In the genomic region with DNA sequence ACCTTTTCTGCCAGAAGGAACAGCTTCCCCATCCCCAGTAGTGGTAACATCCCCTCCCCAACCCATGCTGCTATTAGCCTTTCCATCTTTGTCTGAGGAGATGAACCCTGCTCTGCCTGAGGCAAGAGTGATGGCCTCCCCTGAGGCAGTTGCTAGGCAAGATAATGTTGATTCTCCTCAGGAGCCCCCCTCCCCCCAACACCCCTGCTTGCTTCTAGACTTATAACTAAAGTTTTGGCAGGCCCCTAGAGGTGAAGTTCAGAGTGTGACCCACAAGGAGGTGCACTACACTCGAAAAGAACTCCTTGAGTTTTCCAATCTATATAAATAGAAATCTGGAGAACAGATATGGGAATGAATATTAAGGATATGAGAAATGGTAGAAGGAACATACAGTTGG, we compare ENCODE assay signal across 35 cellular contexts.
"Had no signal": no experiment of that assay in that cellular context is flagged by ENCODE, and none has a peak within 500 bp of the region (broad histone marks: within the 10 kb centered on the region; RNA-seq: fewer than 3 reads in every experiment).

No MANE protein-coding gene starts in this region.

- H3K9ac ChIP-seq: KMS-11 had no signal

- H3K4me1 Mint-ChIP-seq: activated CD4-positive, alpha-beta memory T cell treated with anti-CD3 and anti-CD28 coated beads, Interleukin-2, amount 10 ng/mL, durations not matched to agents 7 days and 5 days; activated CD8-positive, alpha-beta memory T cell treated with anti-CD3 and anti-CD28 coated beads, Interleukin-2, amount 10 ng/mL, durations not matched to agents 7 days and 5 days; activated T-helper 17 cell treated with anti-CD3 and anti-CD28 coated beads, Interleukin-2, amount 50 U/mL, for 72 hours had no signal

- FAIRE-seq: astrocyte had no signal

- H3K9me3 ChIP-seq: adrenal gland, breast epithelium, SJSA1 had no signal

- H3K36me3 Mint-ChIP-seq: activated CD8-positive, alpha-beta memory T cell treated with anti-CD3 and anti-CD28 coated beads, Interleukin-2, amount 10 ng/mL, durations not matched to agents 7 days and 5 days had no signal

- DNase-seq: activated CD4-positive, alpha-beta memory T cell treated with anti-CD3 and anti-CD28 coated beads, Interleukin-2, amount 10 ng/mL, durations not matched to agents 7 days and 5 days; activated CD4-positive, alpha-beta T cell treated with anti-CD3 and anti-CD28 coated beads for 1 hour; activated CD4-positive, alpha-beta T cell treated with anti-CD3 and anti-CD28 coated beads for 48 hours; activated CD4-positive, CD25-positive, alpha-beta regulatory T cell; activated CD8-positive, alpha-beta memory T cell treated with anti-CD3 and anti-CD28 coated beads for 24 hours; activated CD8-positive, alpha-beta memory T cell treated with anti-CD3 and anti-CD28 coated beads, Interleukin-2, amount 10 ng/mL, durations not matched to agents 7 days and 5 days; activated CD8-positive, alpha-beta memory T cell treated with anti-CD3 and anti-CD28 coated beads, Interleukin-2, amount 50 U/mL, for 48 hours; activated effector memory CD4-positive, alpha-beta T cell treated with anti-CD3 and anti-CD28 coated beads, Interleukin-2, amount 50 U/mL, for 16 hours; activated naive CD4-positive, alpha-beta T cell treated with Interleukin-2 at 50 U/mL for 16 hours; activated T-cell treated with anti-CD3 and anti-CD28 coated beads, Interleukin-2, amount 50 U/mL, for 72 hours; adrenal gland; body of pancreas; NCI-H1048; NCI-H1105 treated with DMSO at 0.1 percent for 48 hours; NCI-H1436; NCI-H1694; NCI-H1930; NCI-H2081 treated with DMSO at 0.1 percent for 48 hours; NCI-H226; NCI-H446 treated with DMSO at 0.1 percent for 48 hours; NCI-H524 treated with DMSO at 0.1 percent for 48 hours; NCI-H748 treated with DMSO at 0.1 percent for 48 hours; NK-92 treated with Interleukin-12 subunit alpha and Interleukin-12 subunit beta, amount 100 ng/mL, for 24 hours; SHP77; SW 1271; T-helper 1 cell; T-helper 2 cell; T-helper 9 cell had no signal

- H3K27ac Mint-ChIP-seq: activated CD4-positive, alpha-beta memory T cell treated with anti-CD3 and anti-CD28 coated beads, Interleukin-2, amount 10 ng/mL, durations not matched to agents 7 days and 5 days; activated CD8-positive, alpha-beta memory T cell treated with anti-CD3 and anti-CD28 coated beads, Interleukin-2, amount 10 ng/mL, durations not matched to agents 7 days and 5 days; activated naive CD4-positive, alpha-beta T cell treated with anti-CD3 and anti-CD28 coated beads, Interleukin-2, amount 50 U/mL, for 72 hours; activated T-cell treated with anti-CD3 and anti-CD28 coated beads, Interleukin-2, amount 50 U/mL, for 72 hours; activated T-helper 17 cell treated with anti-CD3 and anti-CD28 coated beads, Interleukin-2, amount 50 U/mL, for 72 hours had no signal

- H3K36me3 ChIP-seq: adrenal gland, breast epithelium, SJSA1 had no signal

- H3K27me3 Mint-ChIP-seq: activated CD4-positive, alpha-beta memory T cell treated with anti-CD3 and anti-CD28 coated beads, Interleukin-2, amount 10 ng/mL, durations not matched to agents 7 days and 5 days; activated CD8-positive, alpha-beta memory T cell treated with anti-CD3 and anti-CD28 coated beads, Interleukin-2, amount 10 ng/mL, durations not matched to agents 7 days and 5 days; activated T-helper 17 cell treated with anti-CD3 and anti-CD28 coated beads, Interleukin-2, amount 50 U/mL, for 72 hours had no signal

- H3K4me1 ChIP-seq: adrenal gland, body of pancreas, breast epithelium, SJSA1 had no signal

- H3K4me2 ChIP-seq: KMS-11 had no signal

- H3K27me3 ChIP-seq: adrenal gland, body of pancreas, breast epithelium, SJSA1 had no signal

- H3K4me3 Mint-ChIP-seq: activated CD4-positive, alpha-beta memory T cell treated with anti-CD3 and anti-CD28 coated beads, Interleukin-2, amount 10 ng/mL, durations not matched to agents 7 days and 5 days; activated CD8-positive, alpha-beta memory T cell treated with anti-CD3 and anti-CD28 coated beads, Interleukin-2, amount 10 ng/mL, durations not matched to agents 7 days and 5 days; activated T-cell treated with anti-CD3 and anti-CD28 coated beads, Interleukin-2, amount 50 U/mL, for 72 hours; activated T-helper 17 cell treated with anti-CD3 and anti-CD28 coated beads, Interleukin-2, amount 50 U/mL, for 72 hours had no signal

- H3K27ac ChIP-seq: adrenal gland, body of pancreas, breast epithelium, KMS-11, SJSA1, VCaP had no signal

- H3K4me3 ChIP-seq: adrenal gland, body of pancreas, breast epithelium, SJSA1 had no signal
